ENCODE assay signal across 14 cellular contexts in genomic region chr2:226477221-226478120, GRCh38.
DNase-seq lines count a peak whose midpoint lies in the region; ATAC-seq and TF ChIP-seq lines count a peak whose summit lies in the region.
"Had no signal": no experiment of that assay in that cellular context is flagged by ENCODE, and none has a peak within 500 bp of the region (broad histone marks: within the 10 kb centered on the region; RNA-seq: fewer than 3 reads in every experiment).

No MANE protein-coding gene starts in this region.

- no peak for DNase-seq in AG04450 (ENCODE audit: low read depth, low spot score)
- peak; percentile 12 for DNase-seq in amniotic epithelial cell (ENCODE audit: low read depth)
- no peak for DNase-seq in right atrium auricular region (ENCODE audit: low spot score)
- no peak for DNase-seq in colonic mucosa
- DNase-seq in mesenteric fat pad (ENCODE audit: low spot score) = no peak
- no peak for DNase-seq in GM19238 (ENCODE audit: insufficient read length, low spot score)
- DNase-seq: activated CD4-positive, alpha-beta T cell treated with anti-CD3 and anti-CD28 coated beads for 36 hours; activated effector memory CD4-positive, alpha-beta T cell treated with anti-CD3 and anti-CD28 coated beads, Interleukin-2, amount 50 U/mL, for 16 hours; DMS79; glutamatergic neuron; NCI-H1092; NCI-H526 had no signal

- H3K9me3 ChIP-seq in AG04450 (ENCODE audit: control insufficient read depth, insufficient read depth, low read length) = no peaks in the 10 kb centered on the region
- H3K9me3 ChIP-seq in right atrium auricular region = no peaks in the 10 kb centered on the region
- H3K9me3 ChIP-seq in colonic mucosa = no peaks in the 10 kb centered on the region

- POLR2A ChIA-PET in AG04450 (lab: Yijun Ruan, JAX) = interaction anchor here (0.6 to 3.2 kb wide), 17 partner anchors 31 to 359 kb away, joined by 3 to 16 read pairs (median 5); no protein-coding TSS in a partner anchor

- no peak for ATAC-seq in GM21367 (IDR thresholded peaks at IDR 0.05; ENCODE audit: unreplicated experiment)
- ATAC-seq: activated CD4-positive, alpha-beta T cell treated with anti-CD3 and anti-CD28 coated beads for 36 hours had no signal

- intact Hi-C loops in colonic mucosa (cut with DNase I) = no loop called here

- no peaks in the 10 kb centered on the region for H3K27me3 ChIP-seq in AG04450 (ENCODE audit: control insufficient read depth, insufficient read depth, low read length)
- H3K27me3 ChIP-seq in right atrium auricular region = no peaks in the 10 kb centered on the region
- no peaks in the 10 kb centered on the region for H3K27me3 ChIP-seq in rectal smooth muscle tissue (ENCODE audit: control insufficient read depth, insufficient read depth, low read length)
- H3K27me3 ChIP-seq in colonic mucosa = no peaks in the 10 kb centered on the region

- no peaks in the 10 kb centered on the region for H3K36me3 ChIP-seq in right atrium auricular region
- no peaks in the 10 kb centered on the region for H3K36me3 ChIP-seq in rectal smooth muscle tissue (ENCODE audit: control insufficient read depth, insufficient read depth, low read length)
- H3K36me3 ChIP-seq in colonic mucosa = no peaks in the 10 kb centered on the region

- H3K27ac ChIP-seq in AG04450 (ENCODE audit: low read depth, low read length) (peak overlapping the region; percentile 93), right atrium auricular region (peak overlapping the region; percentile 62 to 72), rectal smooth muscle tissue (ENCODE audit: low read depth, low read length) (peak overlapping the region; percentile 89), colonic mucosa (no peak overlapping the region)

- CTCF ChIA-PET in AG04450 (lab: Charles Lee) = interaction anchor here (0.6 to 1.8 kb wide), 6 partner anchors 104 to 325 kb away, joined by 3 to 5 read pairs (median 3); no protein-coding TSS in a partner anchor

- H3K4me3 ChIP-seq in AG04450 (ENCODE audit: low read depth, low read length) (no peak overlapping the region), right atrium auricular region (no peak overlapping the region), rectal smooth muscle tissue (ENCODE audit: low read length) (no peak overlapping the region), colonic mucosa (no peak overlapping the region)

- H3K9ac ChIP-seq in rectal smooth muscle tissue (ENCODE audit: low read length) (no peak overlapping the region), colonic mucosa (ENCODE audit: low read depth in 2 of 2, low read length in 2 of 2) (no peak overlapping the region)

- H3K4me1 ChIP-seq in right atrium auricular region = peaks cover 0 to 15% of the 10 kb centered on the region in 2 donors
- H3K4me1 ChIP-seq in rectal smooth muscle tissue (ENCODE audit: control insufficient read depth, insufficient read depth, low read length) = peaks cover 12% of the 10 kb centered on the region
- no peaks in the 10 kb centered on the region for H3K4me1 ChIP-seq in colonic mucosa

- TF ChIP-seq CTCF in AG04450 (IDR thresholded peaks at IDR 0.05; ENCODE audit: low read depth, low read length) = no peak
- TF ChIP-seq CTCF in right atrium auricular region (IDR thresholded peaks at IDR 0.05) = no peak
- TF ChIP-seq CTCF in colonic mucosa (IDR thresholded peaks at IDR 0.05) = no peak
